1 cellular context compared by ENCODE assay signal in genomic region chr10:107118866-107119265, GRCh38.
TF ChIP-seq lines count a peak whose summit lies in the region.

No MANE protein-coding gene starts in this region.

TF ChIP-seq in GM12878, 131 proteins besides CTCF, POLR2A, EP300 and RAD21 (continued from another document):
- TF ChIP-seq CUX1 (IDR thresholded peaks at IDR 0.05; ENCODE audit: insufficient replicate concordance, low read depth, low read length) (no peak), MTA2 (IDR thresholded peaks at IDR 0.05; ENCODE audit: low read depth) (no peak), TCF7 (IDR thresholded peaks at IDR 0.05; ENCODE audit: borderline replicate concordance) (no peak), ZSCAN29 (IDR thresholded peaks at IDR 0.05) (no peak), ETV6 (conservative IDR thresholded peaks at IDR 0.05 in 1 of 2, IDR thresholded peaks at IDR 0.05 in 1 of 2; ENCODE audit: borderline replicate concordance in 1 of 2, low read depth in 1 of 2) (no peak), MTA3 (IDR thresholded peaks at IDR 0.05; ENCODE audit: borderline replicate concordance, low read length) (no peak), NR2C1 (IDR thresholded peaks at IDR 0.05) (no peak), IKZF2 (IDR thresholded peaks at IDR 0.05) (no peak), TARDBP (IDR thresholded peaks at IDR 0.05; ENCODE audit: borderline replicate concordance) (no peak), FOS (IDR thresholded peaks at IDR 0.05; ENCODE audit: borderline replicate concordance, extremely low read depth, insufficient read length) (no peak), SIN3A (IDR thresholded peaks at IDR 0.05; ENCODE audit: low read depth, low read length) (no peak), ZBTB4 (CRISPR knock-in tag; IDR thresholded peaks at IDR 0.05) (no peak), NR2C2 (IDR thresholded peaks at IDR 0.05; ENCODE audit: borderline replicate concordance, control insufficient read depth, insufficient read length, low read depth) (no peak)
TF ChIP-seq in GM12878: peak in this region for 0.
